In the genomic region with DNA sequence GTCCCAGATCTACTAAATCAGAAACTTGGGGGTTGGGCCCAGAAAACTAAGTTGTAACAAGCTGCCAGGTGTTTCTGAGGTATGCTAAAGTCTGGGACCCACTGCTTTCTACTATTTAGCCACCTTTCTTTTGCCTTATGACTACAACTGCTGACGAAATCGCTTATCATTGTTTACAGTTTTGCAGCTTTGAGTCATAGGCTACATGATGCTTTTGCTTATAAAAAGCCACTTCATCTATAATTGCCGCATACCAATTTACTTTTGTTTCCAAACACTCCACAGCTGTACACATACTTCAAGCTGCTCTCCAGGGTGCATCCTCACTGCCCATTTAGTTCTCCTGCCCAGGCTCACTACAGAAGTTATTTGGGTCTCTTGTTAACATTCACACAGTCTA, we compare ENCODE assay signal across 9 cellular contexts.
DNase-seq lines count a peak whose midpoint lies in the region; ATAC-seq lines count a peak whose summit lies in the region.
"Had no signal": no experiment of that assay in that cellular context is flagged by ENCODE, and none has a peak within 500 bp of the region (broad histone marks: within the 10 kb centered on the region; RNA-seq: fewer than 3 reads in every experiment).

No MANE protein-coding gene starts in this region.

- H3K27ac Mint-ChIP-seq in activated naive CD8-positive, alpha-beta T cell treated with anti-CD3 and anti-CD28 coated beads, Interleukin-2, amount 50 U/mL, for 24 hours = no peak overlapping the region

- H3K36me3 Mint-ChIP-seq in activated naive CD8-positive, alpha-beta T cell treated with anti-CD3 and anti-CD28 coated beads, Interleukin-2, amount 50 U/mL, for 24 hours (ENCODE audit: low read depth) = no peaks in the 10 kb centered on the region

- peaks cover 37% of the 10 kb centered on the region for H3K4me1 Mint-ChIP-seq in activated naive CD8-positive, alpha-beta T cell treated with anti-CD3 and anti-CD28 coated beads, Interleukin-2, amount 50 U/mL, for 24 hours

- H3K9me3 Mint-ChIP-seq in activated naive CD8-positive, alpha-beta T cell treated with anti-CD3 and anti-CD28 coated beads, Interleukin-2, amount 50 U/mL, for 24 hours = no peaks in the 10 kb centered on the region

- H3K4me3 Mint-ChIP-seq in activated naive CD8-positive, alpha-beta T cell treated with anti-CD3 and anti-CD28 coated beads, Interleukin-2, amount 50 U/mL, for 24 hours = no peak overlapping the region

- no peak for ATAC-seq in activated naive CD8-positive, alpha-beta T cell treated with anti-CD3 and anti-CD28 coated beads, Interleukin-2, amount 50 U/mL, for 24 hours
- no peak for ATAC-seq in GM18867 (IDR thresholded peaks at IDR 0.05; ENCODE audit: unreplicated experiment)
- ATAC-seq: foreskin keratinocyte had no signal

- peaks cover 2% of the 10 kb centered on the region for H3K27me3 Mint-ChIP-seq in activated naive CD8-positive, alpha-beta T cell treated with anti-CD3 and anti-CD28 coated beads, Interleukin-2, amount 50 U/mL, for 24 hours

- peak; percentile 15 for DNase-seq in GM04503 (ENCODE audit: low read depth)
- DNase-seq in NCI-H2029 treated with DMSO at 0.1 percent for 48 hours (lab: John Stamatoyannopoulos, UW) = peak; percentile 50
- peak; percentile 14 to 26 for DNase-seq in SHP77 (lab: John Stamatoyannopoulos, UW)
- peak; percentile 35 for DNase-seq in non-pigmented ciliary epithelial cell (ENCODE audit: low read depth)
- DNase-seq in activated naive CD8-positive, alpha-beta T cell treated with anti-CD3 and anti-CD28 coated beads, Interleukin-2, amount 50 U/mL, for 24 hours = no peak
- no peak for DNase-seq in DMS114 treated with DMSO at 0.1 percent for 48 hours (lab: John Stamatoyannopoulos, UW; ENCODE audit: unreplicated experiment)
- DNase-seq: NCI-H2171 had no signal

Comparison
In these comparisons a context has a peak if more than half of its experiments do, and no peak if none do; other contexts are left out.
1. DNase-seq: peak in GM04503 (single experiment), NCI-H2029 treated with DMSO at 0.1 percent for 48 hours (single experiment), SHP77 (2 of 2) and non-pigmented ciliary epithelial cell (single experiment); none in activated naive CD8-positive, alpha-beta T cell treated with anti-CD3 and anti-CD28 coated beads, Interleukin-2, amount 50 U/mL, for 24 hours (single experiment) and DMS114 treated with DMSO at 0.1 percent for 48 hours (single experiment).